Comparison of ENCODE assay signal across 9 cellular contexts in genomic region chr6:79984261-79984660, GRCh38. TPM values are rescaled to one million over a fixed set of nuclear protein-coding genes. Genes with fewer than 3 reads are reported as not detected.
DNase-seq lines count a peak whose midpoint lies in the region; ATAC-seq, FAIRE-seq and TF ChIP-seq lines count a peak whose summit lies in the region.
"Had no signal": no experiment of that assay in that cellular context is flagged by ENCODE, and none has a peak within 500 bp of the region (broad histone marks: within the 10 kb centered on the region; RNA-seq: fewer than 3 reads in every experiment).

No MANE protein-coding gene starts in this region.

- no peaks in the 10 kb centered on the region for H3K36me3 Mint-ChIP-seq in activated naive CD4-positive, alpha-beta T cell treated with anti-CD3 and anti-CD28 coated beads, Interleukin-2, amount 50 U/mL, for 72 hours

- 15 to 32% methylated on average over 2 of the region's 2 CpGs for WGBS in thyroid gland, 2 donors

- no peaks in the 10 kb centered on the region for H3K27me3 ChIP-seq in bronchial epithelial cell (ENCODE audit: control insufficient read depth, insufficient read depth, low read length)
- H3K27me3 ChIP-seq in thyroid gland: no peaks in the 10 kb centered on the region
- H3K27me3 ChIP-seq: BLaER1 treated with 17β-estradiol and CSF1 and Interleukin-3, amounts not matched to agents 10 nM and 100 nM had no signal

- H3K4me3 ChIP-seq in bronchial epithelial cell (ENCODE audit: low read depth, low read length) (no peak overlapping the region), thyroid gland (replicated peaks in 1 of 3) (no peak overlapping the region)
- H3K4me3 ChIP-seq: BLaER1 treated with 17β-estradiol and CSF1 and Interleukin-3, amounts not matched to agents 10 nM and 100 nM had no signal

- no peaks in the 10 kb centered on the region for H3K9me3 ChIP-seq in thyroid gland
- H3K9me3 ChIP-seq: BLaER1 treated with 17β-estradiol and CSF1 and Interleukin-3, amounts not matched to agents 10 nM and 100 nM had no signal

- H3K9me3 Mint-ChIP-seq in activated naive CD4-positive, alpha-beta T cell treated with anti-CD3 and anti-CD28 coated beads, Interleukin-2, amount 50 U/mL, for 72 hours: no peaks in the 10 kb centered on the region

- peak; percentile 43 for TF ChIP-seq CTCF in bronchial epithelial cell (IDR thresholded peaks at IDR 0.05; ENCODE audit: insufficient read depth, low read length, severe bottlenecking)
- no peak for TF ChIP-seq CTCF in thyroid gland (IDR thresholded peaks at IDR 0.05)

- H3K27ac ChIP-seq in thyroid gland: no peak overlapping the region
- H3K27ac ChIP-seq in substantia nigra (ENCODE audit: low read depth, low read length, poor library complexity, severe bottlenecking): no peak overlapping the region
- H3K27ac ChIP-seq: BLaER1 treated with 17β-estradiol and CSF1 and Interleukin-3, amounts not matched to agents 10 nM and 100 nM had no signal

- no peaks in the 10 kb centered on the region for H3K36me3 ChIP-seq in bronchial epithelial cell (ENCODE audit: control insufficient read depth, insufficient read depth, low read length)
- H3K36me3 ChIP-seq in thyroid gland: no peaks in the 10 kb centered on the region
- H3K36me3 ChIP-seq: BLaER1 treated with 17β-estradiol and CSF1 and Interleukin-3, amounts not matched to agents 10 nM and 100 nM had no signal

- peak; percentile 9 for DNase-seq in activated naive CD4-positive, alpha-beta T cell treated with Interleukin-2 at 50 U/mL for 16 hours
- DNase-seq in activated naive CD4-positive, alpha-beta T cell treated with anti-CD3 and anti-CD28 coated beads, Interleukin-2, amount 50 U/mL, for 72 hours (ENCODE audit: low spot score in 2 of 2): no peak
- peak; percentile 31 for DNase-seq in HK-2 (ENCODE audit: unreplicated experiment)
- DNase-seq in bronchial epithelial cell (ENCODE audit: low read depth): peak; percentile 85
- peak; percentile 11 to 33 for DNase-seq in thyroid gland
- DNase-seq in NCI-H2029 (lab: John Stamatoyannopoulos, UW): no peak
- no peak for DNase-seq in HuH-7.5 (ENCODE audit: low spot score)
- no peak for DNase-seq in substantia nigra (lab: John Stamatoyannopoulos, UW)

- H3K27ac Mint-ChIP-seq in activated naive CD4-positive, alpha-beta T cell treated with anti-CD3 and anti-CD28 coated beads, Interleukin-2, amount 50 U/mL, for 72 hours: no peak overlapping the region

- ATAC-seq in activated naive CD4-positive, alpha-beta T cell treated with anti-CD3 and anti-CD28 coated beads, Interleukin-2, amount 50 U/mL, for 72 hours: no peak

- peak; percentile 43 for FAIRE-seq in bronchial epithelial cell (lab: Jason Lieb, UNC)

- H3K4me1 ChIP-seq in thyroid gland: no peaks in the 10 kb centered on the region

- intact Hi-C loops in thyroid gland (cut with DNase I): no loop called here

- no peak for TF ChIP-seq POLR2A in thyroid gland (IDR thresholded peaks at IDR 0.05)

RNA-seq across cellular contexts. Expression of gene TTK, which starts 20.2 kb away (rescaled TPM):
- total RNA-seq in activated naive CD4-positive, alpha-beta T cell treated with anti-CD3 and anti-CD28 coated beads, Interleukin-2, amount 50 U/mL, for 72 hours: 10 to 100 TPM; 32.6 to 53.8 TPM
- total RNA-seq in bronchial epithelial cell: 0.26 TPM in 2 replicates
- total RNA-seq in thyroid gland: 1 to 10 TPM in 1 of 4 donors, under 1 TPM in 2, not detected in 1; 0.33 to 1.9 (median 0.81) TPM

RNA-seq across cellular contexts. Expression of gene ELOVL4, which starts 36.9 kb away (rescaled TPM):
- under 1 TPM; 0.60 to 0.61 TPM for total RNA-seq in activated naive CD4-positive, alpha-beta T cell treated with anti-CD3 and anti-CD28 coated beads, Interleukin-2, amount 50 U/mL, for 72 hours
- total RNA-seq in bronchial epithelial cell (6.1 and 15.0 TPM in 2 replicates), thyroid gland (1 to 10 TPM in 2 of 4 donors, under 1 TPM in 2; 0.88 to 1.6 (median 0.94) TPM)

Comparison
In these comparisons a context has a peak if more than half of its experiments do, and no peak if none do; other contexts are left out.
1. DNase-seq: peak in activated naive CD4-positive, alpha-beta T cell treated with Interleukin-2 at 50 U/mL for 16 hours (single experiment), HK-2 (single experiment), bronchial epithelial cell (single experiment) and thyroid gland (2 of 2); none in activated naive CD4-positive, alpha-beta T cell treated with anti-CD3 and anti-CD28 coated beads, Interleukin-2, amount 50 U/mL, for 72 hours (0 of 2), NCI-H2029 (single experiment), HuH-7.5 (single experiment) and substantia nigra (0 of 49).
2. RNA of gene TTK, which starts 20.2 kb away (total RNA-seq): 32.6 to 53.8 TPM in activated naive CD4-positive, alpha-beta T cell treated with anti-CD3 and anti-CD28 coated beads, Interleukin-2, amount 50 U/mL, for 72 hours; 0.33 to 1.9 TPM in thyroid gland and 0.26 TPM in bronchial epithelial cell; every median in the first group is over 10 times any median in the second.